15 cellular contexts compared by ENCODE assay signal in the genomic region with DNA sequence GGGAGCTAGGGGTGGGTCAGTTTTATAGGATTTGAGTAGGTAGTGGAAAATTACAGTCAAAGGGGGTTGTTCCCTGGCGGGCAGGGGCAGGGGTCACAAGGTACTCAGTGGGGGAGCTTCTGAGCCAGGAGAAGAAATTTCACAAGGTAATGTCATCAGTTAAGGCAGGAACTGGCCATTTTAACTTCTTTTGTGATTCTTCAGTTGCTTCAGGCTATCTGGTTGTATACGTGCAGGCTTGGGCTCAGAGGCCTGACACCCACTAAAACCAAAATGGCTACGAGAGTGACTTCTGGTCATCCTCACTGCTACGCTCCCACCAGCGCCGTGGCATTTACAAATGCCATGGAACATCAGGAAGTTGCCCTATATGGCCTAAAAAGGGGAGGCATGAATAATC. TPM values are rescaled to one million over a fixed set of nuclear protein-coding genes. Genes with fewer than 3 reads are reported as not detected.
DNase-seq lines count a peak whose midpoint lies in the region; ATAC-seq, FAIRE-seq and TF ChIP-seq lines count a peak whose summit lies in the region.
"Had no signal": no experiment of that assay in that cellular context is flagged by ENCODE, and none has a peak within 500 bp of the region (broad histone marks: within the 10 kb centered on the region; RNA-seq: fewer than 3 reads in every experiment).

No MANE protein-coding gene starts in this region.

- H3K9me2 ChIP-seq in GM23338 (ENCODE audit: insufficient read depth): no peaks in the 10 kb centered on the region; the same call in 1 of the 2 replicates

- CTCF ChIA-PET in K562 (lab: Yijun Ruan, JAX; ENCODE audit: low intra/inter-chr PET ratio): no interaction called here

- TF ChIP-seq POLR2A in K562 (conservative IDR thresholded peaks at IDR 0.05): no peak

- H3K4me2 ChIP-seq in GM23338 (no peak overlapping the region), K562 (ENCODE audit: insufficient read depth, low read length) (no peak overlapping the region), mesendoderm (ENCODE audit: low read length) (no peak overlapping the region)

- TF ChIP-seq CTCF in GM23338 (conservative IDR thresholded peaks at IDR 0.05; ENCODE audit: low read depth in 2 of 2) (no peak), K562 (IDR thresholded peaks at IDR 0.05 in 2 of 3, conservative IDR thresholded peaks at IDR 0.05 in 1 of 3; ENCODE audit: insufficient read depth in 2 of 3, low read depth in 1 of 3, low read length in 3 of 3) (no peak), upper lobe of right lung (IDR thresholded peaks at IDR 0.05) (no peak)

- peak overlapping the region; percentile 85 for H3K27ac Mint-ChIP-seq in GM23338
- H3K27ac Mint-ChIP-seq: CD14-positive monocyte; CD8-positive, alpha-beta T cell had no signal

- H3K79me1 ChIP-seq in mesendoderm (ENCODE audit: low read length): no peaks in the 10 kb centered on the region

- DNase-seq in GM23338 (ENCODE audit: low spot score) (no peak), K562 (ENCODE audit: extremely low read depth in 1 of 4, low spot score in 3 of 4) (no peak), mesendoderm (peak; percentile 22), upper lobe of right lung (peak; percentile 12), NCI-H2171 treated with DMSO at 0.1 percent for 48 hours (lab: John Stamatoyannopoulos, UW) (no peak)
- DNase-seq: CD8-positive, alpha-beta T cell; DMS53; H7; Karpas-422 had no signal

- no peak for FAIRE-seq in K562 (lab: Jason Lieb, UNC)
- FAIRE-seq: GM12878, GM18507, HTR-8/SVneo had no signal

- H3K4me1 Mint-ChIP-seq in GM23338: peaks cover 24% of the 10 kb centered on the region

- H2AK5ac ChIP-seq in mesendoderm (ENCODE audit: low read length): no peak overlapping the region

- H3K4me3 Mint-ChIP-seq in GM23338: no peak overlapping the region
- H3K4me3 Mint-ChIP-seq: CD14-positive monocyte; CD8-positive, alpha-beta T cell had no signal

- no peak for TF ChIP-seq EP300 in K562 (IDR thresholded peaks at IDR 0.05; ENCODE audit: low read length)

- no TSS peak for BruUV-seq in K562 (replicated peaks; lab: Mats Ljungman, UMichigan)

- H3K9ac ChIP-seq in K562 (ENCODE audit: insufficient read depth in 1 of 2, low read depth in 2 of 2, low read length in 2 of 2): no peak overlapping the region
- H3K9ac ChIP-seq in mesendoderm (ENCODE audit: low read length): no peak overlapping the region

- H3K27me3 Mint-ChIP-seq in GM23338 (ENCODE audit: insufficient read depth, low read depth, poor library complexity): peaks cover 7% of the 10 kb centered on the region

- H3K56ac ChIP-seq in mesendoderm (ENCODE audit: low read length): no peak overlapping the region

- no peak overlapping the region for H4K8ac ChIP-seq in mesendoderm (ENCODE audit: low read depth, low read length)

- H3K79me2 ChIP-seq in GM23338 (replicated peaks; ENCODE audit: insufficient read depth): no peaks in the 10 kb centered on the region
- no peaks in the 10 kb centered on the region for H3K79me2 ChIP-seq in K562 (ENCODE audit: control insufficient read depth, insufficient read depth, low read length)
- no peaks in the 10 kb centered on the region for H3K79me2 ChIP-seq in mesendoderm (ENCODE audit: control insufficient read depth, insufficient read depth, low read length)

- POLR2A ChIA-PET in K562 (lab: Yijun Ruan, JAX): no interaction called here

- H2BK120ac ChIP-seq in mesendoderm (ENCODE audit: low read depth, low read length): no peak overlapping the region

- H2BK5ac ChIP-seq in mesendoderm (ENCODE audit: low read length): no peak overlapping the region

- 10% methylated on average over 6 of the region's 6 CpGs for WGBS in K562 (ENCODE audit: insufficient coverage, low coverage, missing lambda C conversion rate)
- no CpG with 5 or more reads among the region's 6 CpGs for WGBS in mesendoderm (ENCODE audit: extremely low coverage, insufficient coverage, low lambda C conversion rate)

- peaks cover 13% of the 10 kb centered on the region for H3K4me1 ChIP-seq in GM23338 (ENCODE audit: insufficient read depth)
- H3K4me1 ChIP-seq in K562 (replicated peaks in 1 of 2; ENCODE audit: control insufficient read depth in 2 of 2, insufficient read depth in 2 of 2, low read length in 2 of 2): no peaks in the 10 kb centered on the region
- H3K4me1 ChIP-seq in mesendoderm (ENCODE audit: control insufficient read depth, low read depth, low read length): no peaks in the 10 kb centered on the region
- H3K4me1 ChIP-seq in upper lobe of right lung: no peaks in the 10 kb centered on the region

- H4K20me1 ChIP-seq in GM23338 (replicated peaks; ENCODE audit: insufficient read depth) (no peaks in the 10 kb centered on the region), K562 (replicated peaks; ENCODE audit: control insufficient read depth, insufficient read depth, low read length) (no peaks in the 10 kb centered on the region)

- H3K27ac ChIP-seq in GM23338 (ENCODE audit: low read depth) (no peak overlapping the region), K562 (ENCODE audit: extremely low read depth, low read depth, low read length) (no peak overlapping the region), mesendoderm (ENCODE audit: low read depth, low read length) (no peak overlapping the region), upper lobe of right lung (no peak overlapping the region)

- H2AFZ ChIP-seq in GM23338 (no peak overlapping the region), K562 (ENCODE audit: low read depth, low read length) (no peak overlapping the region)

- in situ Hi-C loops in K562 (cut with MboI): no loop called here

- no peaks in the 10 kb centered on the region for H3K27me3 ChIP-seq in GM23338 (ENCODE audit: insufficient read depth)
- no peaks in the 10 kb centered on the region for H3K27me3 ChIP-seq in K562 (ENCODE audit: control insufficient read depth in 2 of 2, insufficient read depth in 2 of 2, low read length in 2 of 2)
- H3K27me3 ChIP-seq in mesendoderm (ENCODE audit: insufficient read depth, low read length, poor library complexity): no peaks in the 10 kb centered on the region
- no peaks in the 10 kb centered on the region for H3K27me3 ChIP-seq in upper lobe of right lung

- no peak for TF ChIP-seq RAD21 in K562 (CRISPR knock-in tag; conservative IDR thresholded peaks at IDR 0.05 in 1 of 2, IDR thresholded peaks at IDR 0.05 in 1 of 2)

- H3K9me3 ChIP-seq in K562 (replicated peaks; ENCODE audit: control insufficient read depth, insufficient read depth, low read depth, low read length) (no peaks in the 10 kb centered on the region), upper lobe of right lung (no peaks in the 10 kb centered on the region)

- H3K23ac ChIP-seq in mesendoderm (ENCODE audit: low read length): no peak overlapping the region

- no peak overlapping the region for H3K18ac ChIP-seq in mesendoderm (ENCODE audit: low read length)

- H2BK15ac ChIP-seq in mesendoderm (replicated peaks; ENCODE audit: low read depth): no peak overlapping the region

- no peak overlapping the region for H4K5ac ChIP-seq in mesendoderm (ENCODE audit: low read length)

- H3K36me3 ChIP-seq in GM23338 (ENCODE audit: insufficient read depth): no peaks in the 10 kb centered on the region; the same call in 1 of the 2 replicates
- H3K36me3 ChIP-seq in K562 (ENCODE audit: control insufficient read depth, insufficient read depth, low read length): no peaks in the 10 kb centered on the region
- no peaks in the 10 kb centered on the region for H3K36me3 ChIP-seq in mesendoderm (ENCODE audit: control insufficient read depth, insufficient read depth, low read length)
- no peaks in the 10 kb centered on the region for H3K36me3 ChIP-seq in upper lobe of right lung

- no peak overlapping the region for H3K4ac ChIP-seq in mesendoderm (ENCODE audit: low read depth, low read length)

- ATAC-seq in GM23338 (peak; percentile 24; the same call in 1 of the 3 replicates), K562 (no peak), upper lobe of right lung (no peak), GM19351 (IDR thresholded peaks at IDR 0.05; ENCODE audit: unreplicated experiment) (no peak), GM18867 (IDR thresholded peaks at IDR 0.05; ENCODE audit: unreplicated experiment) (no peak)
- ATAC-seq: CD8-positive, alpha-beta T cell; GM12878 had no signal

- H3K9me3 Mint-ChIP-seq in GM23338: peaks cover 7% of the 10 kb centered on the region; the same call in 2 of the 3 replicates

- H3K36me3 Mint-ChIP-seq in GM23338 (ENCODE audit: low read depth): no peaks in the 10 kb centered on the region; the same call in 2 of the 3 replicates
- H3K36me3 Mint-ChIP-seq: CD14-positive monocyte; CD8-positive, alpha-beta T cell had no signal

- intact Hi-C loops in K562 (cut with micrococcal nuclease) (no loop called here), upper lobe of right lung (cut with DNase I) (no loop called here)

- H3K9me1 ChIP-seq in K562 (ENCODE audit: control insufficient read depth, insufficient read depth, low read length): no peaks in the 10 kb centered on the region

- no peak overlapping the region for H3K4me3 ChIP-seq in GM23338
- no peak overlapping the region for H3K4me3 ChIP-seq in K562
- H3K4me3 ChIP-seq in mesendoderm (ENCODE audit: low read length): no peak overlapping the region
- no peak overlapping the region for H3K4me3 ChIP-seq in upper lobe of right lung
- H3K4me3 ChIP-seq: GM12878 had no signal

- peaks cover 3% of the 10 kb centered on the region; the same call in 1 of the 2 replicates for H3F3A ChIP-seq in GM23338 (replicated peaks; ENCODE audit: low read depth)

RNA-seq across cellular contexts. Expression of gene NXNL2, which starts 20.7 kb away (rescaled TPM):
- 4.3 and 5.1 TPM in 2 replicates for total RNA-seq in GM23338 (2014; rRNA removed; shearing (Covaris generic))
- polyA plus RNA-seq in GM23338 (2016; fragmentation: Nextera tagmentation; extraction: Ambion mirVana) (3.2 and 3.4 TPM in 2 replicates), K562 (2011; rRNA removed) (0.15 and 0.18 TPM in 2 replicates), K562 (2014; fragmentation: Illumina TruSeq; extraction: Trizol) (not detected in 2 replicates), K562 (2014; fragmentation: Nextera tagmentation; extraction: Ambion mirVana) (not detected), K562 (2014; rRNA removed) (0.19 TPM in 1 of 2 replicates, not detected in the other)
- not detected in 2 replicates for total RNA-seq in K562 (2011; cell fraction: chromatin; rRNA removed; ENCODE audit: low replicate concordance)
- not detected in 2 replicates for total RNA-seq in K562 (2011; cell fraction: nucleolus; rRNA removed)
- not detected in 2 replicates for total RNA-seq in K562 (2011; cell fraction: nucleoplasm; rRNA removed)
- total RNA-seq in K562 (2014; rRNA removed) (not detected in 2 replicates), K562 (2014; rRNA removed; fragmentation: Illumina TruSeq; extraction: Trizol) (not detected in 2 replicates), K562 (2015; rRNA removed; fragmentation: Illumina TruSeq; extraction: Trizol) (not detected in 2 replicates), K562 (2021) (not detected in 2 replicates), upper lobe of right lung (not detected)
- 0.22 and 0.30 TPM in 2 replicates for polyA plus RNA-seq in K562 (2011; cell fraction: cytosol; rRNA removed)
- 0.39 and 0.50 TPM in 2 replicates for polyA plus RNA-seq in K562 (2011; cell fraction: nucleus; rRNA removed)
- polyA plus RNA-seq in K562 (2012): not detected in 2 replicates
- not detected in 2 replicates for polyA minus RNA-seq in K562 (2011; rRNA and poly(A)+ RNA removed)
- polyA minus RNA-seq in K562 (2011; cell fraction: cytosol; rRNA and poly(A)+ RNA removed): not detected in 2 replicates
- polyA minus RNA-seq in K562 (2011; cell fraction: nucleus; rRNA and poly(A)+ RNA removed): 1.1 TPM in 1 of 2 replicates, not detected in the other
- polyA plus RNA-seq in mesendoderm (2013, experiment 1 of 2): 0.32 TPM
- polyA plus RNA-seq in mesendoderm (2013, experiment 2 of 2): 0.22 TPM
- total RNA-seq: CD8-positive, alpha-beta T cell; GM12878 had no signal
- polyA plus RNA-seq: CD14-positive monocyte, GM12878 had no signal

Comparison
In these comparisons a context has a peak if more than half of its experiments do, and no peak if none do; other contexts are left out.
1. DNase-seq: peak in mesendoderm (single experiment) and upper lobe of right lung (single experiment); none in GM23338 (single experiment), K562 (0 of 4) and NCI-H2171 treated with DMSO at 0.1 percent for 48 hours (single experiment).